ENCODE assay signal across 21 cellular contexts in genomic region chr5:16754086-16754485, GRCh38.
"Had no signal": no experiment of that assay in that cellular context is flagged by ENCODE, and none has a peak within 500 bp of the region (broad histone marks: within the 10 kb centered on the region; RNA-seq: fewer than 3 reads in every experiment).

No MANE protein-coding gene starts in this region.

- H3K9me3 ChIP-seq: body of pancreas, left lung, prostate gland, right atrium auricular region, thoracic aorta, vagina had no signal

- H3K27ac ChIP-seq: body of pancreas, foreskin keratinocyte, left lung, prostate gland, right atrium auricular region, thoracic aorta, vagina had no signal

- H3K36me3 ChIP-seq: prostate gland, right atrium auricular region, thoracic aorta had no signal

- DNase-seq: activated CD4-positive, alpha-beta T cell treated with anti-CD3 and anti-CD28 coated beads, Interleukin-2, amount 10 ng/mL, durations not matched to agents 24 days and 14 days; activated CD8-positive, alpha-beta memory T cell treated with anti-CD3 and anti-CD28 coated beads, Interleukin-2, amount 10 ng/mL, durations not matched to agents 7 days and 5 days; activated CD8-positive, alpha-beta T cell treated with anti-CD3 and anti-CD28 coated beads for 36 hours; activated effector memory CD4-positive, alpha-beta T cell treated with anti-CD3 and anti-CD28 coated beads, Interleukin-2, amount 50 U/mL, for 16 hours; activated T-cell treated with anti-CD3 and anti-CD28 coated beads for 4 hours; anterior cingulate cortex; body of pancreas; effector CD8-positive, alpha-beta T cell; foreskin keratinocyte; immature natural killer cell; kidney glomerular epithelial cell; left lung; naive thymus-derived CD4-positive, alpha-beta T cell; stimulated activated CD4-positive, alpha-beta T cell treated with anti-CD3 and anti-CD28 coated beads, Interleukin-4, amount 100 ng/mL, for 24 hours; stimulated activated naive CD4-positive, alpha-beta T cell treated with Interleukin-2 at 50 U/mL for 16 hours had no signal

- H3K4me1 ChIP-seq: body of pancreas, foreskin keratinocyte, left lung, prostate gland, right atrium auricular region, vagina had no signal

- H3K4me3 ChIP-seq: body of pancreas, left lung, lung, prostate gland, right atrium auricular region, thoracic aorta, vagina had no signal

- ATAC-seq: activated CD4-positive, CD25-positive, alpha-beta regulatory T cell treated with anti-CD3 and anti-CD28 coated beads, Interleukin-2, amount 50 U/mL, for 24 hours; activated CD8-positive, alpha-beta memory T cell treated with anti-CD3 and anti-CD28 coated beads, Interleukin-2, amount 10 ng/mL, durations not matched to agents 7 days and 5 days; activated CD8-positive, alpha-beta T cell treated with anti-CD3 and anti-CD28 coated beads for 36 hours; body of pancreas; foreskin keratinocyte; left lung; naive thymus-derived CD4-positive, alpha-beta T cell had no signal

- H3K27me3 ChIP-seq: body of pancreas, foreskin keratinocyte, left lung, right atrium auricular region, vagina had no signal
